In genomic region chr19:17220207-17220758, GRCh38 we compare ENCODE assay signal across 10 cellular contexts. TPM values are rescaled to one million over a fixed set of nuclear protein-coding genes. Genes with fewer than 3 reads are reported as not detected.
DNase-seq lines count a peak whose midpoint lies in the region; ATAC-seq and TF ChIP-seq lines count a peak whose summit lies in the region.
"Had no signal": no experiment of that assay in that cellular context is flagged by ENCODE, and none has a peak within 500 bp of the region (broad histone marks: within the 10 kb centered on the region; RNA-seq: fewer than 3 reads in every experiment).

No MANE protein-coding gene starts in this region.

- H3K27me3 ChIP-seq in vagina, result no peaks in the 10 kb centered on the region

- DNase-seq in stimulated activated CD4-positive, alpha-beta T cell treated with anti-CD3 and anti-CD28 coated beads, Interleukin-4, amount 100 ng/mL, for 1 hour, result peak; percentile 35
- no peak for DNase-seq in stimulated activated CD4-positive, alpha-beta T cell treated with anti-CD3 and anti-CD28 coated beads, Interleukin-2, amount 100 ng/mL, for 48 hours
- DNase-seq in RPMI7951 (ENCODE audit: low read depth) (peak; percentile 84), foreskin fibroblast (peak; percentile 66 to 86), vagina (ENCODE audit: extremely low spot score in 2 of 2) (no peak), NCI-H345 (lab: John Stamatoyannopoulos, UW) (no peak), iPS-NIHi11 (ENCODE audit: low spot score) (no peak)
- DNase-seq: kidney glomerular epithelial cell had no signal

- H3K4me3 ChIP-seq in foreskin fibroblast (ENCODE audit: low read depth in 1 of 2, low read length in 2 of 2) (no peak overlapping the region), vagina (no peak overlapping the region)

- intact Hi-C loops in vagina (cut with DNase I), result no loop called here

- H3K36me3 ChIP-seq in vagina, result peaks cover 0 to 13% of the 10 kb centered on the region in 2 donors

- no peaks in the 10 kb centered on the region for H3K9me3 ChIP-seq in vagina

- no peak for TF ChIP-seq POLR2A in vagina (IDR thresholded peaks at IDR 0.05)

- no peak for ATAC-seq in GM18873 (IDR thresholded peaks at IDR 0.05; ENCODE audit: low FRiP score, unreplicated experiment)
- ATAC-seq: T-cell had no signal

- TF ChIP-seq CTCF in foreskin fibroblast (IDR thresholded peaks at IDR 0.05; ENCODE audit: low read depth, low read length), result no peak
- TF ChIP-seq CTCF in vagina (IDR thresholded peaks at IDR 0.05), result no peak

- peaks cover 20% of the 10 kb centered on the region for H3K4me1 ChIP-seq in vagina

- H3K27ac ChIP-seq in vagina, result peak overlapping the region; percentile 4

RNA-seq across cellular contexts. Expression of gene USE1, which starts 5.1 kb away (rescaled TPM):
- 38.6 and 40.6 TPM in 2 replicates for total RNA-seq in RPMI7951 (2014; rRNA removed; shearing (Covaris generic))
- 30.9 TPM for total RNA-seq in vagina

RNA-seq across cellular contexts. Expression of gene OCEL1, which starts 5.7 kb away (rescaled TPM):
- total RNA-seq in RPMI7951 (2014; rRNA removed; shearing (Covaris generic)), result 5.1 and 8.1 TPM in 2 replicates
- total RNA-seq in vagina, result 24.1 TPM

RNA-seq across cellular contexts. Expression of gene NR2F6, which starts 25.4 kb away (rescaled TPM):
- 29.8 and 43.4 TPM in 2 replicates for total RNA-seq in RPMI7951 (2014; rRNA removed; shearing (Covaris generic))
- total RNA-seq in vagina, result 41.3 TPM

RNA-seq across cellular contexts. Expression of gene USHBP1, which starts 44.3 kb away (rescaled TPM):
- total RNA-seq in RPMI7951 (2014; rRNA removed; shearing (Covaris generic)), result not detected in 2 replicates
- total RNA-seq in vagina, result 20.4 TPM

RNA-seq across cellular contexts. Expression of gene BABAM1, which starts 47.0 kb away (rescaled TPM):
- 132 and 133 TPM in 2 replicates for total RNA-seq in RPMI7951 (2014; rRNA removed; shearing (Covaris generic))
- total RNA-seq in vagina, result 59.7 TPM

Comparison
In these comparisons a context has a peak if more than half of its experiments do, and no peak if none do; other contexts are left out.
1. DNase-seq: peak in stimulated activated CD4-positive, alpha-beta T cell treated with anti-CD3 and anti-CD28 coated beads, Interleukin-4, amount 100 ng/mL, for 1 hour (single experiment), RPMI7951 (single experiment) and foreskin fibroblast (2 of 2); none in stimulated activated CD4-positive, alpha-beta T cell treated with anti-CD3 and anti-CD28 coated beads, Interleukin-2, amount 100 ng/mL, for 48 hours (0 of 2), vagina (0 of 2), NCI-H345 (single experiment) and iPS-NIHi11 (single experiment).